In genomic region chr18:58544616-58545337, GRCh38 we compare ENCODE assay signal across 13 cellular contexts.
DNase-seq lines count a peak whose midpoint lies in the region; ATAC-seq and TF ChIP-seq lines count a peak whose summit lies in the region.
"Had no signal": no experiment of that assay in that cellular context is flagged by ENCODE, and none has a peak within 500 bp of the region (broad histone marks: within the 10 kb centered on the region; RNA-seq: fewer than 3 reads in every experiment).

No MANE protein-coding gene starts in this region.

- TF ChIP-seq POLR2A in heart left ventricle (IDR thresholded peaks at IDR 0.05), result no peak

- no peaks in the 10 kb centered on the region for H3K36me3 Mint-ChIP-seq in neural progenitor cell
- H3K36me3 Mint-ChIP-seq in CD4-positive, alpha-beta memory T cell, result no peaks in the 10 kb centered on the region

- H3K36me3 ChIP-seq in heart left ventricle (no peaks in the 10 kb centered on the region), OCI-LY3 (replicated peaks; ENCODE audit: low read depth, low read length) (no peaks in the 10 kb centered on the region), smooth muscle cell (ENCODE audit: low read depth) (no peaks in the 10 kb centered on the region), neural progenitor cell (no peaks in the 10 kb centered on the region)
- H3K36me3 ChIP-seq in CD4-positive, alpha-beta memory T cell (ENCODE audit: insufficient read depth, low read length), result no peaks in the 10 kb centered on the region
- H3K36me3 ChIP-seq: thoracic aorta had no signal

- POLR2A ChIA-PET in CD4-positive, alpha-beta memory T cell (lab: Charles Lee; ENCODE audit: partially characterized antibody), result interaction anchor here (0.6 to 1.8 kb wide), 4 partner anchors 25 to 148 kb away, joined by 3 to 6 read pairs (median 4); partner anchors contain the start of gene MALT1

- WGBS in heart left ventricle, 4 donors, result 80 to 84% (median 83%) methylated on average over 5 of the region's 5 CpGs
- 58% methylated on average over 5 of the region's 5 CpGs for WGBS in smooth muscle cell (ENCODE audit: low lambda C conversion rate)

- H3K9ac ChIP-seq in OCI-LY3 (ENCODE audit: low read length) (peak overlapping the region; percentile 57), smooth muscle cell (ENCODE audit: low read depth) (no peak overlapping the region), neural progenitor cell (no peak overlapping the region)

- ATAC-seq in heart left ventricle, result no peak
- ATAC-seq in GM21717 (IDR thresholded peaks at IDR 0.05; ENCODE audit: unreplicated experiment), result peak; percentile 35

- H3K27me3 ChIP-seq in heart left ventricle, result no peaks in the 10 kb centered on the region
- peaks cover 8% of the 10 kb centered on the region; the same call in 1 of the 2 replicates for H3K27me3 ChIP-seq in OCI-LY3 (ENCODE audit: low read depth, low read length)
- H3K27me3 ChIP-seq in smooth muscle cell (ENCODE audit: low read depth), result no peaks in the 10 kb centered on the region
- no peaks in the 10 kb centered on the region for H3K27me3 ChIP-seq in neural progenitor cell
- no peaks in the 10 kb centered on the region for H3K27me3 ChIP-seq in CD4-positive, alpha-beta memory T cell (ENCODE audit: insufficient read depth, low read length)

- TF ChIP-seq CTCF in heart left ventricle (IDR thresholded peaks at IDR 0.05) (no peak), OCI-LY3 (IDR thresholded peaks at IDR 0.05; ENCODE audit: low read depth, low read length) (no peak), smooth muscle cell (IDR thresholded peaks at IDR 0.05; ENCODE audit: borderline replicate concordance, insufficient read depth, poor library complexity, severe bottlenecking) (no peak), neural progenitor cell (IDR thresholded peaks at IDR 0.05) (no peak)

- no peak overlapping the region for H3K4me3 Mint-ChIP-seq in neural progenitor cell
- H3K4me3 Mint-ChIP-seq in CD4-positive, alpha-beta memory T cell, result no peak overlapping the region

- CTCF ChIA-PET in CD4-positive, alpha-beta memory T cell (lab: Charles Lee; ENCODE audit: partially characterized antibody), result interaction anchor here (0.6 to 23.7 kb wide), 4 partner anchors 16 to 597 kb away, joined by 3 to 827 read pairs (median 30); no protein-coding TSS in a partner anchor

- peaks cover 7% of the 10 kb centered on the region for H3K9me3 Mint-ChIP-seq in neural progenitor cell
- H3K9me3 Mint-ChIP-seq in CD4-positive, alpha-beta memory T cell, result no peaks in the 10 kb centered on the region

- no peaks in the 10 kb centered on the region for H3K27me3 Mint-ChIP-seq in neural progenitor cell (ENCODE audit: insufficient read depth, low read depth)
- H3K27me3 Mint-ChIP-seq in CD4-positive, alpha-beta memory T cell, result no peaks in the 10 kb centered on the region

- peak overlapping the region; percentile 82 for H3K4me2 ChIP-seq in OCI-LY3 (ENCODE audit: low read length)
- no peak overlapping the region for H3K4me2 ChIP-seq in smooth muscle cell
- H3K4me2 ChIP-seq in neural progenitor cell, result no peak overlapping the region

- no peaks in the 10 kb centered on the region for H3K9me3 ChIP-seq in heart left ventricle
- H3K9me3 ChIP-seq in OCI-LY3 (ENCODE audit: insufficient read depth, low read length), result no peaks in the 10 kb centered on the region
- H3K9me3 ChIP-seq in smooth muscle cell (replicated peaks; ENCODE audit: low read depth), result no peaks in the 10 kb centered on the region
- H3K9me3 ChIP-seq in neural progenitor cell (ENCODE audit: low read depth), result no peaks in the 10 kb centered on the region
- H3K9me3 ChIP-seq in CD4-positive, alpha-beta memory T cell (ENCODE audit: control insufficient read depth in 1 of 2, low read length in 2 of 2), result no peaks in the 10 kb centered on the region
- H3K9me3 ChIP-seq: thoracic aorta had no signal

- intact Hi-C loops in heart left ventricle (cut with DNase I) (loop anchor here in 4 of 10 donors (5.0 to 10.0 kb wide), 3 partner anchors 48 to 83 kb away; partner anchors contain the start of gene ALPK2 (in 2 of the 4)), cardiac septum (cut with DNase I) (no loop called here)
- intact Hi-C loops in CD4-positive, alpha-beta memory T cell (cut with micrococcal nuclease), result loop anchor here (5.0 kb wide), 4 partner anchors 38 to 168 kb away; no protein-coding TSS in a partner anchor

- H3F3A ChIP-seq in smooth muscle cell (ENCODE audit: low read depth), result peaks cover 10% of the 10 kb centered on the region
- no peaks in the 10 kb centered on the region for H3F3A ChIP-seq in neural progenitor cell (ENCODE audit: low read depth)

- H3K27ac Mint-ChIP-seq in neural progenitor cell, result no peak overlapping the region
- no peak overlapping the region for H3K27ac Mint-ChIP-seq in CD4-positive, alpha-beta memory T cell

- H3K27ac ChIP-seq in heart left ventricle (peak overlapping the region in 10 of 12 donors; percentile 39 to 80 (median 67)), OCI-LY3 (ENCODE audit: low read length) (peak overlapping the region; percentile 66), smooth muscle cell (ENCODE audit: low read depth) (peak overlapping the region; percentile 38), neural progenitor cell (no peak overlapping the region)
- no peak overlapping the region for H3K27ac ChIP-seq in CD4-positive, alpha-beta memory T cell (ENCODE audit: low read depth, low read length)
- H3K27ac ChIP-seq: skin epidermis, thoracic aorta had no signal

- H3K4me1 Mint-ChIP-seq in neural progenitor cell, result peaks cover 18% of the 10 kb centered on the region
- peaks cover 27 to 46% (median 32%) of the 10 kb centered on the region in 4 donors for H3K4me1 Mint-ChIP-seq in CD4-positive, alpha-beta memory T cell

- H2AFZ ChIP-seq in OCI-LY3 (ENCODE audit: low read depth, low read length) (peak overlapping the region; percentile 2; the same call in 1 of the 2 replicates), smooth muscle cell (ENCODE audit: low read depth) (no peak overlapping the region), neural progenitor cell (replicated peaks) (no peak overlapping the region)

- H3K4me3 ChIP-seq in heart left ventricle (no peak overlapping the region), OCI-LY3 (ENCODE audit: low read length) (peak overlapping the region; percentile 56), smooth muscle cell (no peak overlapping the region), neural progenitor cell (no peak overlapping the region)
- no peak overlapping the region for H3K4me3 ChIP-seq in CD4-positive, alpha-beta memory T cell (ENCODE audit: low read length in 2 of 2)
- H3K4me3 ChIP-seq: skin epidermis, thoracic aorta had no signal

- DNase-seq in heart left ventricle, result no peak
- no peak for DNase-seq in cardiac septum (ENCODE audit: low spot score)
- DNase-seq in smooth muscle cell (lab: John Stamatoyannopoulos, UW; ENCODE audit: unreplicated experiment), result no peak
- DNase-seq in neural progenitor cell (ENCODE audit: low spot score), result no peak
- DNase-seq in CD4-positive, alpha-beta memory T cell, result no peak
- no peak for DNase-seq in GM19240 (ENCODE audit: insufficient read length, low spot score)
- DNase-seq: C1 segment of cervical spinal cord, caudate nucleus, foreskin melanocyte had no signal

- H3K4me1 ChIP-seq in heart left ventricle (peaks cover 0 to 49% (median 17%) of the 10 kb centered on the region in 12 donors), OCI-LY3 (ENCODE audit: low read length) (peaks cover 85% of the 10 kb centered on the region), smooth muscle cell (ENCODE audit: low read depth) (no peaks in the 10 kb centered on the region), neural progenitor cell (no peaks in the 10 kb centered on the region)
- H3K4me1 ChIP-seq in CD4-positive, alpha-beta memory T cell (ENCODE audit: insufficient read depth, low read length), result peaks cover 38% of the 10 kb centered on the region

- no peaks in the 10 kb centered on the region for H3K79me2 ChIP-seq in OCI-LY3 (ENCODE audit: low read length)
- H3K79me2 ChIP-seq in smooth muscle cell (ENCODE audit: low read depth), result no peaks in the 10 kb centered on the region
- H3K79me2 ChIP-seq in neural progenitor cell (ENCODE audit: low read depth), result no peaks in the 10 kb centered on the region

- H4K20me1 ChIP-seq in OCI-LY3 (ENCODE audit: insufficient read depth, low read length) (no peaks in the 10 kb centered on the region), smooth muscle cell (ENCODE audit: low read depth) (peaks cover 3% of the 10 kb centered on the region), neural progenitor cell (ENCODE audit: low read depth) (no peaks in the 10 kb centered on the region)

Comparison
In these comparisons a context has a peak if more than half of its experiments do, and no peak if none do; other contexts are left out.
1. H3K27ac ChIP-seq: peak in heart left ventricle (10 of 12), OCI-LY3 (single experiment) and smooth muscle cell (single experiment); none in neural progenitor cell (single experiment) and CD4-positive, alpha-beta memory T cell (single experiment).